8 cellular contexts compared by ENCODE assay signal in the genomic region with DNA sequence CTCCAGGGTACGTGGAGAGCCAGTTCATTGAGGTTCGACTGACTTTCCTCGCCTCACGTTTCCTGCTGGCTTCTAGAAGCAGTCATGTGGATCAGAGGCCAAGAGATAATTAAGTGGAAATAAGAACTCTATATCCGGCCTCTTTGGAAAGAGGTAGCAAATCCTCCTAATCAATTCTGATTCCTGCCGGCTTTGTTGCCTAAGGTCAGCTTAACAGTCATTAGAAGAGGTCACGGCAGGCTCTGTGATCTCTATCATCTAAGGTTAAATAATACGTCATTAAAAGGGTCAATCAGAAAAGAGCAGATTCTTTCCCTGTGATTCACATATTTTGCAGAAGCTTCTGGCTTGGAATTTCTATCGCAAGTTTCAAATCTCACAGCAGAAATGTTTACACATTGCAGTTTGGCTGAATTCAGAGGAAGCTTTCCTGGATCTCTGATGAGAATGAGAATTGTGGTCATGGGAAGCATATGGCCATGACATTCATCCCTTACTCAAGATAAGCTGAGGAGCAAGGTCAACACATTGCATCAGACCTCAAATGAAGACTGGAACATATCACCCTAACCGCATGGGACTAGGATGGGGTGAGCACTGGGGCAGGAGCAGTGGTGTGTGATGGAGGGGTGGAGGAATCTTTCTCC.
A peak's percentile ranks its signal among the peaks of the same experiment; 100 is the strongest.
DNase-seq lines count a peak whose midpoint lies in the region; ATAC-seq and TF ChIP-seq lines count a peak whose summit lies in the region.
"Had no signal": no experiment of that assay in that cellular context is flagged by ENCODE, and none has a peak within 500 bp of the region (broad histone marks: within the 10 kb centered on the region; RNA-seq: fewer than 3 reads in every experiment).

No MANE protein-coding gene starts in this region.

- ATAC-seq in mucosa of descending colon: peak; percentile 44
- no peak for ATAC-seq in naive thymus-derived CD4-positive, alpha-beta T cell

- no peaks in the 10 kb centered on the region for H3K27me3 ChIP-seq in endodermal cell (ENCODE audit: control insufficient read depth, insufficient read depth, low read length, poor library complexity, severe bottlenecking)
- no peaks in the 10 kb centered on the region for H3K27me3 ChIP-seq in naive thymus-derived CD4-positive, alpha-beta T cell (ENCODE audit: control insufficient read depth in 2 of 2, insufficient read depth in 2 of 2, low read length in 2 of 2)

- H3K27me3 Mint-ChIP-seq in endodermal cell (ENCODE audit: insufficient read depth): no peaks in the 10 kb centered on the region
- H3K27me3 Mint-ChIP-seq in naive thymus-derived CD4-positive, alpha-beta T cell: peaks cover 0 to 10% (median 2%) of the 10 kb centered on the region in 5 donors

- intact Hi-C loops in mucosa of descending colon (cut with DNase I, micrococcal nuclease): no loop called here
- intact Hi-C loops in naive thymus-derived CD4-positive, alpha-beta T cell (cut with micrococcal nuclease): no loop called here

- H3K36me3 ChIP-seq in endodermal cell (ENCODE audit: control insufficient read depth, insufficient read depth, low read length) (no peaks in the 10 kb centered on the region), mucosa of descending colon (ENCODE audit: low read depth) (no peaks in the 10 kb centered on the region), urinary bladder (ENCODE audit: insufficient read depth) (no peaks in the 10 kb centered on the region)
- no peaks in the 10 kb centered on the region for H3K36me3 ChIP-seq in naive thymus-derived CD4-positive, alpha-beta T cell (ENCODE audit: control insufficient read depth in 2 of 3, insufficient read depth in 3 of 3, low read length in 3 of 3)

- no peaks in the 10 kb centered on the region for H3K9me3 Mint-ChIP-seq in endodermal cell
- no peaks in the 10 kb centered on the region for H3K9me3 Mint-ChIP-seq in naive thymus-derived CD4-positive, alpha-beta T cell

- CTCF ChIA-PET in naive thymus-derived CD4-positive, alpha-beta T cell (lab: Charles Lee): no interaction called here

- WGBS in endodermal cell (ENCODE audit: insufficient coverage in 1 of 2, insufficient read length in 1 of 2), 2 experiments: 70 to 77% methylated on average over 5 to 10 of the region's 10 CpGs
- WGBS in urinary bladder: 15% methylated on average over 10 of the region's 10 CpGs

- TF ChIP-seq CTCF in endodermal cell (conservative IDR thresholded peaks at IDR 0.05): no peak
- TF ChIP-seq CTCF in mucosa of descending colon (IDR thresholded peaks at IDR 0.05): no peak

- peak overlapping the region; percentile 25 for H3K4me3 ChIP-seq in endodermal cell (ENCODE audit: low read length)
- no peak overlapping the region for H3K4me3 ChIP-seq in mucosa of descending colon
- no peak overlapping the region for H3K4me3 ChIP-seq in urinary bladder (ENCODE audit: low read depth, low read length)
- H3K4me3 ChIP-seq in naive thymus-derived CD4-positive, alpha-beta T cell (ENCODE audit: low read length): no peak overlapping the region

- no peak overlapping the region for H3K27ac Mint-ChIP-seq in endodermal cell
- H3K27ac Mint-ChIP-seq in naive thymus-derived CD4-positive, alpha-beta T cell: no peak overlapping the region

- H3K27ac ChIP-seq in endodermal cell (ENCODE audit: low read depth, low read length): no peak overlapping the region
- peak overlapping the region; percentile 54 for H3K27ac ChIP-seq in urinary bladder (ENCODE audit: low read depth)
- H3K27ac ChIP-seq in naive thymus-derived CD4-positive, alpha-beta T cell (ENCODE audit: low read depth, low read length): no peak overlapping the region

- no peak overlapping the region for H3K4me3 Mint-ChIP-seq in endodermal cell
- no peak overlapping the region for H3K4me3 Mint-ChIP-seq in naive thymus-derived CD4-positive, alpha-beta T cell

- H3K4me1 Mint-ChIP-seq in endodermal cell: peaks cover 31% of the 10 kb centered on the region
- H3K4me1 Mint-ChIP-seq in naive thymus-derived CD4-positive, alpha-beta T cell: no peaks in the 10 kb centered on the region

- H3K9me3 ChIP-seq in endodermal cell (ENCODE audit: control insufficient read depth, low read length) (no peaks in the 10 kb centered on the region), mucosa of descending colon (no peaks in the 10 kb centered on the region)
- H3K9me3 ChIP-seq in naive thymus-derived CD4-positive, alpha-beta T cell (ENCODE audit: control insufficient read depth in 2 of 3, low read length in 3 of 3): no peaks in the 10 kb centered on the region

- H3K4me1 ChIP-seq in endodermal cell (ENCODE audit: control insufficient read depth, insufficient read depth, low read length) (peaks cover 16% of the 10 kb centered on the region), mucosa of descending colon (ENCODE audit: low read depth) (no peaks in the 10 kb centered on the region), urinary bladder (ENCODE audit: insufficient read depth) (peaks cover 2% of the 10 kb centered on the region)
- no peaks in the 10 kb centered on the region for H3K4me1 ChIP-seq in naive thymus-derived CD4-positive, alpha-beta T cell (ENCODE audit: control insufficient read depth in 2 of 2, insufficient read depth in 2 of 2, low read length in 2 of 2)

- H3K36me3 Mint-ChIP-seq in endodermal cell (ENCODE audit: low read depth): no peaks in the 10 kb centered on the region
- H3K36me3 Mint-ChIP-seq in naive thymus-derived CD4-positive, alpha-beta T cell: no peaks in the 10 kb centered on the region

- POLR2A ChIA-PET in naive thymus-derived CD4-positive, alpha-beta T cell (lab: Charles Lee): no interaction called here

- H3K9ac ChIP-seq in endodermal cell (ENCODE audit: extremely low read depth, low read length, poor library complexity, severe bottlenecking): no peak overlapping the region

- DNase-seq in NCI-H82 (lab: John Stamatoyannopoulos, UW): peak; percentile 88
- DNase-seq in endodermal cell: no peak
- DNase-seq in mucosa of descending colon: no peak
- no peak for DNase-seq in naive thymus-derived CD4-positive, alpha-beta T cell
- DNase-seq in cerebellar nuclear complex (lab: John Stamatoyannopoulos, UW): no peak
- DNase-seq in NCI-H526 treated with DMSO at 0.1 percent for 48 hours (lab: John Stamatoyannopoulos, UW): no peak
- DNase-seq: hypothalamus had no signal
